23 cellular contexts compared by ENCODE assay signal in the genomic region with DNA sequence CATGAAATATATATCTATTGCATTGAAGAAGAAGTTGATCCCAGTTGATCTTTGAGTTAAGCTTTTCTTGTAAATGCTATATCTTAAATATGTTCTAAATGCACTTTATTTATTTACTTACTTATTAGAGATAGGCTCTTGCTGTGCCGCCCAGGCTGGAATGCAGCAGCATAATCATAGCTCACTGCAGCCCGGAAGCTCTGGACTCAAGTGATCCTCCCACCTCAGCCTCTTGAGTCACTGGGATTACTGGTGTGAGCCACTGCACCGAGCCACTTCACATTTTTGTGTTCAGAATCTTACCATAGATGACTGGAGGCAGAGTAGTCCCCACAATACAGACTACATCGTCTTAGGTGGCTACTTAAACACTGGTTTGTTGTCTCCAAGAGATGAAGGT.
DNase-seq lines count a peak whose midpoint lies in the region; ATAC-seq lines count a peak whose summit lies in the region.
"Had no signal": no experiment of that assay in that cellular context is flagged by ENCODE, and none has a peak within 500 bp of the region (broad histone marks: within the 10 kb centered on the region; RNA-seq: fewer than 3 reads in every experiment).

No MANE protein-coding gene starts in this region.

- DNase-seq in DMS53 (lab: John Stamatoyannopoulos, UW) (peak; percentile 34), DMS53 treated with DMSO at 0.1 percent for 48 hours (lab: John Stamatoyannopoulos, UW; ENCODE audit: unreplicated experiment) (no peak), amniotic epithelial cell (ENCODE audit: low read depth) (peak; percentile 85), iris pigment epithelial cell (ENCODE audit: low read depth) (peak; percentile 90), GM19238 (ENCODE audit: insufficient read length, low spot score) (no peak)
- DNase-seq in activated CD8-positive, alpha-beta memory T cell treated with anti-CD3 and anti-CD28 coated beads for 24 hours: no peak
- no peak for DNase-seq in activated T-cell treated with anti-CD3 and anti-CD28 coated beads, Interleukin-2, amount 50 U/mL, for 4 hours
- DNase-seq: activated CD4-positive, alpha-beta T cell treated with anti-CD3 and anti-CD28 coated beads for 4 hours; activated naive CD8-positive, alpha-beta T cell treated with anti-CD3 and anti-CD28 coated beads, Interleukin-2, amount 50 U/mL, for 24 hours; activated T-cell treated with anti-CD3 and anti-CD28 coated beads, Interleukin-2, amount 50 U/mL, for 1 hour; cortex of kidney; foreskin melanocyte; MG63; NCI-H2029 treated with DMSO at 0.1 percent for 48 hours; NCI-H345; NCI-H774; stimulated activated CD4-positive, alpha-beta T cell treated with anti-CD3 and anti-CD28 coated beads, Interleukin-15, amount 100 ng/mL, for 24 hours; stimulated activated naive CD4-positive, alpha-beta T cell treated with Interleukin-2 at 50 U/mL for 16 hours had no signal

- no peak for ATAC-seq in activated T-cell treated with anti-CD3 and anti-CD28 coated beads, Interleukin-2, amount 50 U/mL, for 4 hours
- no peak for ATAC-seq in HG02623 (IDR thresholded peaks at IDR 0.05; ENCODE audit: unreplicated experiment)
- ATAC-seq: activated naive CD8-positive, alpha-beta T cell treated with anti-CD3 and anti-CD28 coated beads, Interleukin-2, amount 50 U/mL, for 24 hours; esophagus mucosa; K562; left lobe of liver; SK-N-SH treated with all-trans-retinoic acid at 6 μM for 48 hours had no signal

- H3K36me3 Mint-ChIP-seq in activated T-cell treated with anti-CD3 and anti-CD28 coated beads, Interleukin-2, amount 50 U/mL, for 4 hours (ENCODE audit: insufficient read depth): no peaks in the 10 kb centered on the region

- peaks cover 20% of the 10 kb centered on the region for H3K9me3 Mint-ChIP-seq in activated T-cell treated with anti-CD3 and anti-CD28 coated beads, Interleukin-2, amount 50 U/mL, for 4 hours

- no peaks in the 10 kb centered on the region for H3K27me3 Mint-ChIP-seq in activated T-cell treated with anti-CD3 and anti-CD28 coated beads, Interleukin-2, amount 50 U/mL, for 4 hours (ENCODE audit: low read depth)
- H3K27me3 Mint-ChIP-seq: activated naive CD8-positive, alpha-beta T cell treated with anti-CD3 and anti-CD28 coated beads, Interleukin-2, amount 50 U/mL, for 24 hours had no signal

- no peaks in the 10 kb centered on the region for H3K4me1 Mint-ChIP-seq in activated T-cell treated with anti-CD3 and anti-CD28 coated beads, Interleukin-2, amount 50 U/mL, for 4 hours (ENCODE audit: low read depth)
- H3K4me1 Mint-ChIP-seq: activated naive CD8-positive, alpha-beta T cell treated with anti-CD3 and anti-CD28 coated beads, Interleukin-2, amount 50 U/mL, for 24 hours had no signal

- no peak overlapping the region for H3K4me3 Mint-ChIP-seq in activated T-cell treated with anti-CD3 and anti-CD28 coated beads, Interleukin-2, amount 50 U/mL, for 4 hours
- H3K4me3 Mint-ChIP-seq: activated naive CD8-positive, alpha-beta T cell treated with anti-CD3 and anti-CD28 coated beads, Interleukin-2, amount 50 U/mL, for 24 hours had no signal

Comparison
In these comparisons a context has a peak if more than half of its experiments do, and no peak if none do; other contexts are left out.
1. DNase-seq: peak in DMS53 (single experiment), amniotic epithelial cell (single experiment) and iris pigment epithelial cell (single experiment); none in DMS53 treated with DMSO at 0.1 percent for 48 hours (single experiment), activated CD8-positive, alpha-beta memory T cell treated with anti-CD3 and anti-CD28 coated beads for 24 hours (single experiment), activated T-cell treated with anti-CD3 and anti-CD28 coated beads, Interleukin-2, amount 50 U/mL, for 4 hours (single experiment) and GM19238 (single experiment).